ENCODE assay signal across 32 cellular contexts in the genomic region with DNA sequence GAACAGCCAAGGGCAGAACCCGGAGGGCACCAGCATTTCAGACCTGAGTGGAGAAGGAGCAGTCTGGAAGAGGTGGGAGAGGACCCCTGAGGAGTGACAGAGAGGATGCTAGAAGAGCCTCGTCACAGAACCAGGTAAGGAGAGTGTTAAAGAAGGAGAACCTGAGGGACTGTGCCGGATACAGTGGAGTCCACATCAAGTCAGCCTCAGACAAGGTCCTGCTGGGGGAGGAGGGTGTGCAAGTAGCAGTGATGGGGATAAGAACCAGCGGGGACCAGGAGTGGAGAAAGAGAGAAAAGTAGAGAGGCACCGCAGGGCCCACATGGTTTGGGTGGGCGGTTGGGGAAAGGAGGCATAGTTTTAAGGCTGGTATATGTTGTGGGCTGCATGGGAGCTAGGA.
"Had no signal": no experiment of that assay in that cellular context is flagged by ENCODE, and none has a peak within 500 bp of the region (broad histone marks: within the 10 kb centered on the region; RNA-seq: fewer than 3 reads in every experiment).

No MANE protein-coding gene starts in this region.

- H3K36me3 Mint-ChIP-seq: activated naive CD8-positive, alpha-beta T cell; T-cell had no signal

- H3K36me3 ChIP-seq: ascending aorta, brain microvascular endothelial cell, esophagus muscularis mucosa, gastrocnemius medialis, heart right ventricle, WERI-Rb-1 had no signal

- ATAC-seq: activated CD4-positive, CD25-positive, alpha-beta regulatory T cell treated with anti-CD3 and anti-CD28 coated beads, Interleukin-2, amount 50 U/mL, for 24 hours; activated CD8-positive, alpha-beta T cell treated with anti-CD3 and anti-CD28 coated beads for 36 hours; activated T-cell treated with anti-CD3 and anti-CD28 coated beads, Interleukin-2, amount 50 U/mL, for 4 hours; activated T-helper 17 cell treated with anti-CD3 and anti-CD28 coated beads, Interleukin-2, amount 50 U/mL, for 72 hours; effector memory CD8-positive, alpha-beta T cell; foreskin keratinocyte; gastrocnemius medialis; T-cell; T-helper 17 cell had no signal

- H3K9me3 Mint-ChIP-seq: activated B cell treated with CpG ODN at 0.5 μM for 24 hours had no signal

- H3K4me1 Mint-ChIP-seq: activated B cell treated with CpG ODN at 0.5 μM for 24 hours; activated T-helper 17 cell treated with anti-CD3 and anti-CD28 coated beads, Interleukin-2, amount 50 U/mL, for 72 hours; central memory CD8-positive, alpha-beta T cell; T-cell had no signal

- H3K9me3 ChIP-seq: ascending aorta, esophagus muscularis mucosa, gastrocnemius medialis, heart right ventricle had no signal

- H3K27me3 ChIP-seq: ascending aorta, brain microvascular endothelial cell, foreskin keratinocyte, gastrocnemius medialis had no signal

- H3K27ac ChIP-seq: ascending aorta, brain microvascular endothelial cell, esophagus muscularis mucosa, foreskin keratinocyte, gastrocnemius medialis, heart right ventricle, WERI-Rb-1 had no signal

- H3K27ac Mint-ChIP-seq: activated B cell treated with CpG ODN at 0.5 μM for 24 hours; activated CD8-positive, alpha-beta T cell treated with anti-CD3 and anti-CD28 coated beads for 36 hours; activated naive CD8-positive, alpha-beta T cell; activated T-helper 17 cell treated with anti-CD3 and anti-CD28 coated beads, Interleukin-2, amount 50 U/mL, for 72 hours; effector memory CD8-positive, alpha-beta T cell; T-cell; T-helper 17 cell; T-helper 2 cell treated with Interferon-gamma antibody and Interleukin-4, amounts not matched to agents 5 μg/mL and 100 μg/mL, for 36 hours had no signal

- H3K27me3 Mint-ChIP-seq: activated T-helper 17 cell treated with anti-CD3 and anti-CD28 coated beads, Interleukin-2, amount 50 U/mL, for 72 hours; central memory CD8-positive, alpha-beta T cell; effector memory CD8-positive, alpha-beta T cell; T-helper 17 cell had no signal

- H3K4me3 Mint-ChIP-seq: activated B cell treated with CpG ODN at 0.5 μM for 24 hours; activated CD8-positive, alpha-beta T cell treated with anti-CD3 and anti-CD28 coated beads for 36 hours; activated naive CD8-positive, alpha-beta T cell; activated T-cell treated with anti-CD3 and anti-CD28 coated beads, Interleukin-2, amount 50 U/mL, for 4 hours; activated T-helper 17 cell treated with anti-CD3 and anti-CD28 coated beads, Interleukin-2, amount 50 U/mL, for 72 hours; central memory CD8-positive, alpha-beta T cell; effector memory CD8-positive, alpha-beta T cell; T-cell; T-helper 17 cell; T-helper 2 cell treated with Interferon-gamma antibody and Interleukin-4, amounts not matched to agents 5 μg/mL and 100 μg/mL, for 36 hours had no signal

- H3K4me3 ChIP-seq: ascending aorta, esophagus muscularis mucosa, gastrocnemius medialis, heart right ventricle had no signal

- H3K4me1 ChIP-seq: ascending aorta, esophagus muscularis mucosa, gastrocnemius medialis had no signal

- DNase-seq: activated B cell treated with CpG ODN at 0.5 μM for 24 hours; activated CD4-positive, alpha-beta T cell treated with anti-CD3 and anti-CD28 coated beads for 48 hours; activated CD4-positive, alpha-beta T cell treated with anti-CD3 and anti-CD28 coated beads, Interleukin-2, amount 50 U/mL, for 1 hour; activated CD4-positive, alpha-beta T cell treated with anti-CD3 and anti-CD28 coated beads, Interleukin-2, amount 50 U/mL, for 48 hours; activated CD8-positive, alpha-beta memory T cell treated with anti-CD3 and anti-CD28 coated beads for 24 hours; activated CD8-positive, alpha-beta T cell treated with anti-CD3 and anti-CD28 coated beads for 36 hours; activated effector memory CD4-positive, alpha-beta T cell treated with Interleukin-2 at 50 U/mL for 16 hours; activated gamma-delta T cell treated with Interleukin-2 at 50 U/mL for 16 hours; activated naive CD4-positive, alpha-beta T cell treated with anti-CD3 and anti-CD28 coated beads, Interleukin-2, amount 50 U/mL, for 16 hours; activated naive CD4-positive, alpha-beta T cell treated with Interleukin-2 at 50 U/mL for 16 hours; activated T-cell treated with anti-CD3 and anti-CD28 coated beads, Interleukin-2, amount 50 U/mL, for 4 hours; brain microvascular endothelial cell; cortex of kidney; dermis blood vessel endothelial cell; effector CD4-positive, alpha-beta T cell; effector memory CD8-positive, alpha-beta T cell; erythroblast; foreskin keratinocyte; gastrocnemius medialis; glutamatergic neuron; heart right ventricle; T-cell; T-helper 17 cell; T1000; WERI-Rb-1 had no signal
